ENCODE assay signal across 1 cellular context in the genomic region with DNA sequence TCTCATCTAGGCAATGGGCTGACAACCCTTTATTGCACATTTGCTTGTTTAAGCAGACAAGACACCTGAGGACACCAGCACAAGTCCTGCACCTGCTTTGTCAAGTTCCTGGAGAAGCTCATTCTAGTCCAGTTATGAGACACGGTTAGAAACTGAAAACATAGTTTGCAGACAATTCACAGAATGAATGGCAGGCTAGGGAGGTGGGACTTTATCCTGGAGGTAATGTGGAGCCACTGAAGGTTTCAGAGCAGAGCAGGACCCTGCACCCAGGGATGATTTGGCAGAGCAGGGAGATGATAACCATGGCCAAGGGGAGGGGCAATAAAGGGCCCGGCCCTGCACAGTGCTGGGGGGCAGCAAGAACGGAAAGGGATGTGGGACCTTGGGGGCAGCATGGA.
TF ChIP-seq lines count a peak whose summit lies in the region.

No MANE protein-coding gene starts in this region.

TF ChIP-seq in HCT116, 20 proteins besides CTCF, POLR2A, EP300 and RAD21 (continued from another document):
- TF ChIP-seq EZH2phosphoT487 (IDR thresholded peaks at IDR 0.05; ENCODE audit: borderline replicate concordance), result no peak
- no peak for TF ChIP-seq SP1 (IDR thresholded peaks at IDR 0.05; ENCODE audit: low read depth)
- TF ChIP-seq, protein P1, sequence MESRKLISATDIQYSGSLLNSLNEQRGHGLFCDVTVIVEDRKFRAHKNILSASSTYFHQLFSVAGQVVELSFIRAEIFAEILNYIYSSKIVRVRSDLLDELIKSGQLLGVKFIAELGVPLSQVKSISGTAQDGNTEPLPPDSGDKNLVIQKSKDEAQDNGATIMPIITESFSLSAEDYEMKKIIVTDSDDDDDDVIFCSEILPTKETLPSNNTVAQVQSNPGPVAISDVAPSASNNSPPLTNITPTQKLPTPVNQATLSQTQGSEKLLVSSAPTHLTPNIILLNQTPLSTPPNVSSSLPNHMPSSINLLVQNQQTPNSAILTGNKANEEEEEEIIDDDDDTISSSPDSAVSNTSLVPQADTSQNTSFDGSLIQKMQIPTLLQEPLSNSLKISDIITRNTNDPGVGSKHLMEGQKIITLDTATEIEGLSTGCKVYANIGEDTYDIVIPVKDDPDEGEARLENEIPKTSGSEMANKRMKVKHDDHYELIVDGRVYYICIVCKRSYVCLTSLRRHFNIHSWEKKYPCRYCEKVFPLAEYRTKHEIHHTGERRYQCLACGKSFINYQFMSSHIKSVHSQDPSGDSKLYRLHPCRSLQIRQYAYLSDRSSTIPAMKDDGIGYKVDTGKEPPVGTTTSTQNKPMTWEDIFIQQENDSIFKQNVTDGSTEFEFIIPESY (IDR thresholded peaks at IDR 0.05; ENCODE audit: extremely low read depth, insufficient replicate concordance, low read length), result no peak
- no peak for TF ChIP-seq EZH2 (IDR thresholded peaks at IDR 0.05)
- no peak for TF ChIP-seq TCF7L2 (IDR thresholded peaks at IDR 0.05; ENCODE audit: borderline replicate concordance, extremely low read depth, insufficient read depth, insufficient read length)
- TF ChIP-seq ZFX (IDR thresholded peaks at IDR 0.05), result no peak
- TF ChIP-seq, protein P2, sequence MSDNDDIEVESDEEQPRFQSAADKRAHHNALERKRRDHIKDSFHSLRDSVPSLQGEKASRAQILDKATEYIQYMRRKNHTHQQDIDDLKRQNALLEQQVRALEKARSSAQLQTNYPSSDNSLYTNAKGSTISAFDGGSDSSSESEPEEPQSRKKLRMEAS (IDR thresholded peaks at IDR 0.05), result no peak
